ENCODE assay signal across 17 cellular contexts in the genomic region with DNA sequence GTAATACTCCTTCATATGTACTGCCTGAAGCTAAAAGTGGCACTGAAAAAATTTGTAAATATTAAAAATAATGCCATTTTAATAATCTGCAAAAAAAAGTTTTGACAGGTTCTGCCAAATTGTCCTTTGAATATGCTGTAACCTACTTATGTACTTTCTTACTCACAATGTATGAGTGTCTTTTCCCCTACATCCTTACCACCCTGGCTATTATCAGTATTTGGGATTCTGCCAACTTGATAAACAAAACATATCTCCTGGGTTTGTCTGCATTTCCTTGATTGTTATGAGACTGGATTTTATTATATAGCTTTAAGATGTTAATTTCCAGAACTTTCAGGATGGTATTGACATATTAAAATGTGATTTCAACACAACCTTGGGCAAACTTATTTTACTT.
"Had no signal": no experiment of that assay in that cellular context is flagged by ENCODE, and none has a peak within 500 bp of the region (broad histone marks: within the 10 kb centered on the region; RNA-seq: fewer than 3 reads in every experiment).

No MANE protein-coding gene starts in this region.

- DNase-seq: activated CD4-positive, alpha-beta memory T cell treated with anti-CD3 and anti-CD28 coated beads for 36 hours; activated gamma-delta T cell; activated T-cell treated with anti-CD3 and anti-CD28 coated beads, Interleukin-2, amount 50 U/mL, for 4 hours; cortex of kidney; effector memory CD8-positive, alpha-beta T cell; hippocampal formation; left cardiac atrium; mucosa of descending colon; naive thymus-derived CD8-positive, alpha-beta T cell; nucleus accumbens; psoas muscle; stimulated activated CD4-positive, alpha-beta T cell treated with anti-CD3 and anti-CD28 coated beads, Interleukin-2, amount 100 ng/mL, for 24 hours; stimulated activated naive B cell treated with anti-CD40 and anti-IgM and Interleukin-4, amounts not matched to agents 10 μg/mL and 1 μg/mL and 100 μg/mL, for 72 hours; substantia nigra; SW 1271; transverse colon had no signal

- ATAC-seq: activated T-cell treated with anti-CD3 and anti-CD28 coated beads, Interleukin-2, amount 50 U/mL, for 4 hours; effector memory CD8-positive, alpha-beta T cell; left cardiac atrium; mucosa of descending colon; naive thymus-derived CD8-positive, alpha-beta T cell; psoas muscle; sciatic nerve; stimulated activated naive B cell treated with anti-CD40 and anti-IgM and Interleukin-4, amounts not matched to agents 10 μg/mL and 1 μg/mL and 100 μg/mL, for 72 hours had no signal
